26 cellular contexts compared by ENCODE assay signal in genomic region chr21:20994790-20995189, GRCh38.
"Had no signal": no experiment of that assay in that cellular context is flagged by ENCODE, and none has a peak within 500 bp of the region (broad histone marks: within the 10 kb centered on the region; RNA-seq: fewer than 3 reads in every experiment).

No MANE protein-coding gene starts in this region.

- H3K27me3 ChIP-seq: testis, thyroid gland, uterus, vagina had no signal

- H3K4me1 ChIP-seq: testis had no signal

- H3K36me3 ChIP-seq: stomach, suprapubic skin, thoracic aorta, thyroid gland, tibial artery, tibial nerve, transverse colon, upper lobe of left lung, upper lobe of right lung, uterus, vagina had no signal

- DNase-seq: stimulated activated CD4-positive, alpha-beta T cell treated with anti-CD3 and anti-CD28 coated beads, Interleukin-2, amount 100 ng/mL, for 48 hours; stimulated activated CD4-positive, alpha-beta T cell treated with anti-CD3 and anti-CD28 coated beads, Interleukin-4, amount 100 ng/mL, for 1 hour; stimulated activated CD4-positive, alpha-beta T cell treated with anti-CD3 and anti-CD28 coated beads, Interleukin-4, amount 100 ng/mL, for 24 hours; stimulated activated CD4-positive, alpha-beta T cell treated with anti-CD3 and anti-CD28 coated beads, Interleukin-4, amount 100 ng/mL, for 4 hours; stimulated activated CD8-positive, alpha-beta memory T cell treated with anti-CD3 and anti-CD28 coated beads, Interleukin-4, amount 100 ng/mL, for 48 hours; stimulated activated naive B cell treated with anti-CD40 and anti-IgM and Interleukin-4, amounts not matched to agents 10 μg/mL and 1 μg/mL and 100 μg/mL, for 72 hours; stimulated activated naive CD4-positive, alpha-beta T cell; stimulated activated naive CD4-positive, alpha-beta T cell treated with Interleukin-2 at 50 U/mL for 16 hours; stimulated activated naive CD8-positive, alpha-beta T cell treated with anti-CD3 and anti-CD28 coated beads, Interleukin-15, amount 100 ng/mL, for 72 hours; stimulated activated naive CD8-positive, alpha-beta T cell treated with anti-CD3 and anti-CD28 coated beads, Interleukin-15, Interleukin-2, amounts not matched to agents 100 U/mL and 50 U/mL, for 24 hours; stomach; substantia nigra; testis; thyroid gland; tibial artery; transverse colon; trophoblast cell; upper lobe of left lung; upper lobe of right lung; uterus had no signal

- H3K27ac ChIP-seq: stomach, suprapubic skin, testis, thoracic aorta, thyroid gland, tibial artery, tibial nerve, transverse colon, upper lobe of left lung, upper lobe of right lung, uterus, vagina had no signal

- H3K4me3 ChIP-seq: stomach, suprapubic skin, testis, thoracic aorta, thyroid gland, tibial artery, tibial nerve, transverse colon, upper lobe of left lung, upper lobe of right lung, uterus, vagina had no signal

- ATAC-seq: stimulated activated effector memory CD8-positive, alpha-beta T cell treated with anti-CD3 and anti-CD28 coated beads, Interleukin-12 subunit alpha, Interleukin-12 subunit beta, amount 100 ng/mL, for 72 hours; stimulated activated memory B cell treated with anti-CD40 and anti-IgM and Interleukin-4, amounts not matched to agents 10 μg/mL and 1 μg/mL and 100 μg/mL, for 72 hours; stimulated activated naive B cell treated with anti-CD40 and anti-IgM and Interleukin-4, amounts not matched to agents 10 μg/mL and 1 μg/mL and 100 μg/mL, for 72 hours; stimulated activated naive CD8-positive, alpha-beta T cell treated with anti-CD3 and anti-CD28 coated beads, Interleukin-15, amount 100 ng/mL, for 72 hours; stimulated activated naive CD8-positive, alpha-beta T cell treated with anti-CD3 and anti-CD28 coated beads, Interleukin-15, Interleukin-2, amounts not matched to agents 100 U/mL and 50 U/mL, for 24 hours; upper lobe of right lung had no signal
